Comparison of ENCODE assay signal across 18 cellular contexts in the genomic region with DNA sequence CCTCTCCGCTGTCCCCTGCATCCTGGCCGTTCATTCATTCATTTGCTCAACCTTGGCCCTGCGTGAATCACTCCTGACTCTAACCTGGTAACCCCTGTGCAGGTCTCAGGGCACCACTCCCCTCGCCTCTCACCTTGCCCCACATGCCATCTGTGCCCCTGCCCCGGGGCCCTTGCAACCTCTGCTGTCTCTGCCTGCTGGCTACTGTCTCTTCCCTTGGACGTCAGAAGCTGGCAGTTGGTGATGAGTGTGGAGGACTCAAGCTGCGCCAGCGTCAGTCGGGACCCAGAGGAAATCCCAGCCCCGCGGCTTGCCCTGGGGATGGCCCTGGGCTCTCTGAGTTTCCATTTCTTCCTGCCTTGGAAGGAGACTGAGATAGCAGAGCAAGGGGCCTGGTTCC.
"Had no signal": no experiment of that assay in that cellular context is flagged by ENCODE, and none has a peak within 500 bp of the region (broad histone marks: within the 10 kb centered on the region; RNA-seq: fewer than 3 reads in every experiment).

No MANE protein-coding gene starts in this region.

- H3K4me3 Mint-ChIP-seq: activated naive CD4-positive, alpha-beta T cell treated with anti-CD3 and anti-CD28 coated beads, Interleukin-2, amount 10 ng/mL, durations not matched to agents 7 days and 5 days had no signal

- H3K27ac ChIP-seq: esophagus squamous epithelium, ovary, SJSA1, transverse colon had no signal

- H3K36me3 ChIP-seq: esophagus squamous epithelium, ovary, SJSA1, transverse colon had no signal

- H3K4me1 Mint-ChIP-seq: activated naive CD4-positive, alpha-beta T cell treated with anti-CD3 and anti-CD28 coated beads, Interleukin-2, amount 10 ng/mL, durations not matched to agents 7 days and 5 days had no signal

- H3K27me3 ChIP-seq: ovary, SJSA1 had no signal

- H3K4me1 ChIP-seq: SJSA1, transverse colon had no signal

- H3K9me3 Mint-ChIP-seq: activated naive CD4-positive, alpha-beta T cell treated with anti-CD3 and anti-CD28 coated beads, Interleukin-2, amount 10 ng/mL, durations not matched to agents 7 days and 5 days; activated T-helper 2 cell treated with anti-CD3 and anti-CD28 coated beads, Interferon-gamma antibody, Interleukin-2, Interleukin-4, amounts not matched to agents 10 μg/mL and 5 μg/mL and 100 μg/mL, durations not matched to agents 14 hours and 24 hours and 36 hours; nephron had no signal

- H3K36me3 Mint-ChIP-seq: activated naive CD4-positive, alpha-beta T cell treated with anti-CD3 and anti-CD28 coated beads, Interleukin-2, amount 10 ng/mL, durations not matched to agents 7 days and 5 days had no signal

- H3K9me3 ChIP-seq: esophagus squamous epithelium, ovary, SJSA1, transverse colon had no signal

- DNase-seq: activated CD4-positive, alpha-beta T cell treated with anti-CD3 and anti-CD28 coated beads, Interleukin-2, amount 50 U/mL, for 48 hours; activated CD4-positive, CD25-positive, alpha-beta regulatory T cell treated with anti-CD3 and anti-CD28 coated beads, Interleukin-2, amount 50 U/mL, for 72 hours; activated naive CD4-positive, alpha-beta T cell treated with anti-CD3 and anti-CD28 coated beads, Interleukin-2, amount 10 ng/mL, durations not matched to agents 7 days and 5 days; activated T-cell treated with anti-CD3 and anti-CD28 coated beads, Interleukin-2, amount 50 U/mL, for 1 hour; central memory CD4-positive, alpha-beta T cell; cortex of kidney; effector CD8-positive, alpha-beta T cell; esophagus squamous epithelium; hippocampal formation; ovary; stimulated activated CD4-positive, alpha-beta T cell treated with anti-CD3 and anti-CD28 coated beads, Interleukin-15, amount 100 ng/mL, for 24 hours; stimulated activated CD4-positive, alpha-beta T cell treated with anti-CD3 and anti-CD28 coated beads, Interleukin-4, amount 100 ng/mL, for 1 hour; stimulated activated naive CD4-positive, alpha-beta T cell treated with Interleukin-2 at 50 U/mL for 16 hours; substantia nigra; transverse colon had no signal

- H3K27ac Mint-ChIP-seq: activated naive CD4-positive, alpha-beta T cell treated with anti-CD3 and anti-CD28 coated beads, Interleukin-2, amount 10 ng/mL, durations not matched to agents 7 days and 5 days; activated T-helper 2 cell treated with anti-CD3 and anti-CD28 coated beads, Interferon-gamma antibody, Interleukin-2, Interleukin-4, amounts not matched to agents 10 μg/mL and 5 μg/mL and 100 μg/mL, durations not matched to agents 14 hours and 24 hours and 36 hours had no signal

- H3K4me3 ChIP-seq: esophagus squamous epithelium, ovary, SJSA1, transverse colon had no signal
